16 cellular contexts compared by ENCODE assay signal in the genomic region with DNA sequence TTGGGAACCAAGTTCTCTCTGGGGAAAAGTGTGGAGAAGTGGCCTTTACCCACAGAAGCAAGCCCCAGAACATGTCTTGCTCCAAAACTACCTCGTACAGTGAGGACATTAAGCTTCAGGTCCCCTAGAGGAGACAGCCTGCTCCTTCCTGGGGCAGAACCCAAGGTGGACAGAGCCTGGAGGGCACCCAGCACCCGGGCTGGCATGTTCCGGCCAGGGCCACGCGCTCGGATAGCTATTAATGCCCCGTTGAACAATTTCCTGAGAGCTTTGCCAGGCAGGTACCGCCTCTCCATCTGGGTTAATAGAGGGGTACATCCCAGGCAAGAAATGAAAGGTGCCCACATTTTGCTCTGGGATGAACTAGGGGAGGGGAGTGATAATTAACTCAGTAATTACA.
DNase-seq lines count a peak whose midpoint lies in the region; ATAC-seq, FAIRE-seq and TF ChIP-seq lines count a peak whose summit lies in the region.
"Had no signal": no experiment of that assay in that cellular context is flagged by ENCODE, and none has a peak within 500 bp of the region (broad histone marks: within the 10 kb centered on the region; RNA-seq: fewer than 3 reads in every experiment).

No MANE protein-coding gene starts in this region.

- H3K4me3 ChIP-seq in left ventricle myocardium inferior (no peak overlapping the region), Panc1 (ENCODE audit: low read depth in 2 of 2, low read length in 2 of 2) (no peak overlapping the region), HepG2 (replicated peaks in 1 of 3; ENCODE audit: insufficient read depth in 1 of 3, low read depth in 2 of 3, low read length in 3 of 3) (peak overlapping the region in 1 of 3 experiments; percentile 10; a peak in 1 of 6 replicates), transverse colon (no peak overlapping the region)
- H3K4me3 ChIP-seq: A549 had no signal

- H3K4me2 ChIP-seq in HepG2 (ENCODE audit: low read depth, low read length), result peak overlapping the region; percentile 44; the same call in 1 of the 2 replicates

- H3K9me3 ChIP-seq in left ventricle myocardium inferior (replicated peaks), result no peaks in the 10 kb centered on the region
- H3K9me3 ChIP-seq in Panc1 (ENCODE audit: control insufficient read depth, insufficient read depth, low read depth, low read length), result no peaks in the 10 kb centered on the region
- H3K9me3 ChIP-seq in HepG2 (ENCODE audit: low read length), result no peaks in the 10 kb centered on the region
- no peaks in the 10 kb centered on the region for H3K9me3 ChIP-seq in transverse colon
- H3K9me3 ChIP-seq: A549 had no signal

- TF ChIP-seq EP300 in HepG2 (IDR thresholded peaks at IDR 0.05; ENCODE audit: low read depth in 2 of 2, low read length in 2 of 2), result no peak
- TF ChIP-seq EP300 in HepG2 (CRISPR knock-in tag; IDR thresholded peaks at IDR 0.05; ENCODE audit: borderline replicate concordance), result no peak
- no peak for TF ChIP-seq EP300 in transverse colon (IDR thresholded peaks at IDR 0.05; ENCODE audit: low read depth)

- WGBS in HepG2 (ENCODE audit: low lambda C conversion rate), result 82% methylated on average over 8 of the region's 8 CpGs
- 90% methylated on average over 8 of the region's 8 CpGs; no CpG with 5 or more reads in 1 of the 2 donors for WGBS in transverse colon (ENCODE audit: low coverage in 1 of 2), 2 donors

- H3K36me3 ChIP-seq in left ventricle myocardium inferior, result no peaks in the 10 kb centered on the region
- H3K36me3 ChIP-seq in Panc1 (ENCODE audit: control insufficient read depth, insufficient read depth, low read length), result no peaks in the 10 kb centered on the region
- H3K36me3 ChIP-seq in HepG2 (replicated peaks in 1 of 2; ENCODE audit: control insufficient read depth in 1 of 2, insufficient read depth in 2 of 2, low read length in 2 of 2), result no peaks in the 10 kb centered on the region
- no peaks in the 10 kb centered on the region for H3K36me3 ChIP-seq in transverse colon

- intact Hi-C loops in left ventricle myocardium inferior (cut with micrococcal nuclease) (no loop called here), Right ventricle myocardium inferior (cut with DNase I) (no loop called here), Panc1 (cut with micrococcal nuclease; ENCODE audit: unreplicated experiment) (no loop called here), HepG2 (cut with micrococcal nuclease; ENCODE audit: unreplicated experiment) (no loop called here), transverse colon (cut with DNase I; ENCODE audit: low total_unique reads) (no loop called here)

- TF ChIP-seq CTCF in left ventricle myocardium inferior (IDR thresholded peaks at IDR 0.05; ENCODE audit: borderline replicate concordance), result peak; percentile 16
- TF ChIP-seq CTCF in Panc1 (IDR thresholded peaks at IDR 0.05), result no peak
- no peak for TF ChIP-seq CTCF in HepG2 (CRISPR knock-in tag; IDR thresholded peaks at IDR 0.05)
- TF ChIP-seq CTCF in transverse colon (IDR thresholded peaks at IDR 0.05), result no peak

- peak overlapping the region; percentile 62 for H3K27ac ChIP-seq in left ventricle myocardium inferior (replicated peaks)
- H3K27ac ChIP-seq in Panc1 (ENCODE audit: low read length), result no peak overlapping the region
- H3K27ac ChIP-seq in HepG2 (ENCODE audit: extremely low read length, insufficient read depth, low read length), result peak overlapping the region; percentile 67
- no peak overlapping the region for H3K27ac ChIP-seq in transverse colon
- H3K27ac ChIP-seq: A549 had no signal

- in situ Hi-C loops in Panc1 (cut with HindIII; ENCODE audit: low pct_unique_long_range_greater_than_20kb, low sequenced_read_pairs) (no loop called here), HepG2 (cut with HindIII; ENCODE audit: extremely low pct_ligation_motif_present, low pct_unique_long_range_greater_than_20kb) (no loop called here), transverse colon (cut with MboI; ENCODE audit: low pct_ligation_motif_present in 1 of 4, low pct_unique_long_range_greater_than_20kb in 1 of 4, low sequenced_read_pairs in 3 of 4) (no loop called here)

- DNase-seq in left ventricle myocardium inferior, result peak; percentile 48
- no peak for DNase-seq in Right ventricle myocardium inferior (ENCODE audit: missing footprints)
- DNase-seq in Panc1 (ENCODE audit: low read depth, low spot score), result no peak
- DNase-seq in HepG2 (ENCODE audit: low spot score), result no peak
- DNase-seq in amniotic stem cell (lab: John Stamatoyannopoulos, UW), result no peak
- DNase-seq in transverse colon, result no peak
- DNase-seq: DMS79 treated with DMSO at 0.1 percent for 48 hours, KG1, MV-4-11, NCI-H146, NCI-H2171 treated with DMSO at 0.1 percent for 48 hours, NCI-H748 treated with DMSO at 0.1 percent for 48 hours, OCI-M1 had no signal

- H4K20me1 ChIP-seq in HepG2 (ENCODE audit: insufficient read depth, low read length), result peaks cover 35% of the 10 kb centered on the region

- peaks cover 75% of the 10 kb centered on the region for H3K79me2 ChIP-seq in HepG2 (ENCODE audit: insufficient read depth, low read length)

- no peak for FAIRE-seq in HepG2 (lab: Jason Lieb, UNC)
- FAIRE-seq: A549, H1 had no signal

- CTCF ChIA-PET in Panc1 (lab: Charles Lee) (no interaction called here), HepG2 (lab: Yijun Ruan, JAX; ENCODE audit: low intra/inter-chr PET ratio, low total read pairs) (no interaction called here)

- POLR2A ChIA-PET in Panc1 (lab: Charles Lee), result interaction anchor here (0.6 kb wide), 1 partner anchor 1618 kb away, joined by 3 read pairs; no protein-coding TSS in a partner anchor
- POLR2A ChIA-PET in HepG2 (lab: Yijun Ruan, JAX), result no interaction called here

- H3K4me1 ChIP-seq in left ventricle myocardium inferior (peaks cover 49% of the 10 kb centered on the region), Panc1 (ENCODE audit: control insufficient read depth, insufficient read depth, low read length) (peaks cover 43% of the 10 kb centered on the region), HepG2 (ENCODE audit: insufficient read depth, low read length) (peaks cover 93% of the 10 kb centered on the region), transverse colon (peaks cover 3 to 39% (median 18%) of the 10 kb centered on the region in 4 donors)

- BruUV-seq in Panc1 (replicated peaks; lab: Mats Ljungman, UMichigan) (no TSS peak), HepG2 (replicated peaks; lab: Mats Ljungman, UMichigan) (no TSS peak)

- no peak for TF ChIP-seq RAD21 in HepG2 (CRISPR knock-in tag; IDR thresholded peaks at IDR 0.05)

- H3K9ac ChIP-seq in HepG2 (ENCODE audit: insufficient read depth, low read depth, low read length), result no peak overlapping the region

- ATAC-seq in Right ventricle myocardium inferior (no peak), Panc1 (peak; percentile 15; the same call in 1 of the 2 replicates), HepG2 (no peak), HG02938 (IDR thresholded peaks at IDR 0.05; ENCODE audit: unreplicated experiment) (no peak)
- ATAC-seq: A549 had no signal

- no peak overlapping the region for H2AFZ ChIP-seq in HepG2 (ENCODE audit: low read length)

- H3K27me3 ChIP-seq in left ventricle myocardium inferior (ENCODE audit: low read depth), result no peaks in the 10 kb centered on the region
- no peaks in the 10 kb centered on the region for H3K27me3 ChIP-seq in Panc1 (ENCODE audit: control insufficient read depth, insufficient read depth, low read length)
- H3K27me3 ChIP-seq in HepG2 (ENCODE audit: control insufficient read depth in 1 of 2, insufficient read depth in 2 of 2, low read length in 2 of 2), result no peaks in the 10 kb centered on the region
- H3K27me3 ChIP-seq in transverse colon, result no peaks in the 10 kb centered on the region

- no peak for TF ChIP-seq POLR2A in HepG2 (IDR thresholded peaks at IDR 0.05; ENCODE audit: insufficient read depth in 1 of 2, low read depth in 2 of 2, low read length in 2 of 2)
- no peak for TF ChIP-seq POLR2A in transverse colon (IDR thresholded peaks at IDR 0.05)

TF ChIP-seq in HepG2, 621 proteins besides CTCF, POLR2A, EP300 and RAD21:
- no peak for TF ChIP-seq ZNF468 (CRISPR knock-in tag; IDR thresholded peaks at IDR 0.05)
- TF ChIP-seq, protein P1, sequence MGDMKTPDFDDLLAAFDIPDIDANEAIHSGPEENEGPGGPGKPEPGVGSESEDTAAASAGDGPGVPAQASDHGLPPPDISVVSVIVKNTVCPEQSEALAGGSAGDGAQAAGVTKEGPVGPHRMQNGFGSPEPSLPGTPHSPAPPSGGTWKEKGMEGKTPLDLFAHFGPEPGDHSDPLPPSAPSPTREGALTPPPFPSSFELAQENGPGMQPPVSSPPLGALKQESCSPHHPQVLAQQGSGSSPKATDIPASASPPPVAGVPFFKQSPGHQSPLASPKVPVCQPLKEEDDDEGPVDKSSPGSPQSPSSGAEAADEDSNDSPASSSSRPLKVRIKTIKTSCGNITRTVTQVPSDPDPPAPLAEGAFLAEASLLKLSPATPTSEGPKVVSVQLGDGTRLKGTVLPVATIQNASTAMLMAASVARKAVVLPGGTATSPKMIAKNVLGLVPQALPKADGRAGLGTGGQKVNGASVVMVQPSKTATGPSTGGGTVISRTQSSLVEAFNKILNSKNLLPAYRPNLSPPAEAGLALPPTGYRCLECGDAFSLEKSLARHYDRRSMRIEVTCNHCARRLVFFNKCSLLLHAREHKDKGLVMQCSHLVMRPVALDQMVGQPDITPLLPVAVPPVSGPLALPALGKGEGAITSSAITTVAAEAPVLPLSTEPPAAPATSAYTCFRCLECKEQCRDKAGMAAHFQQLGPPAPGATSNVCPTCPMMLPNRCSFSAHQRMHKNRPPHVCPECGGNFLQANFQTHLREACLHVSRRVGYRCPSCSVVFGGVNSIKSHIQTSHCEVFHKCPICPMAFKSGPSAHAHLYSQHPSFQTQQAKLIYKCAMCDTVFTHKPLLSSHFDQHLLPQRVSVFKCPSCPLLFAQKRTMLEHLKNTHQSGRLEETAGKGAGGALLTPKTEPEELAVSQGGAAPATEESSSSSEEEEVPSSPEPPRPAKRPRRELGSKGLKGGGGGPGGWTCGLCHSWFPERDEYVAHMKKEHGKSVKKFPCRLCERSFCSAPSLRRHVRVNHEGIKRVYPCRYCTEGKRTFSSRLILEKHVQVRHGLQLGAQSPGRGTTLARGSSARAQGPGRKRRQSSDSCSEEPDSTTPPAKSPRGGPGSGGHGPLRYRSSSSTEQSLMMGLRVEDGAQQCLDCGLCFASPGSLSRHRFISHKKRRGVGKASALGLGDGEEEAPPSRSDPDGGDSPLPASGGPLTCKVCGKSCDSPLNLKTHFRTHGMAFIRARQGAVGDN (CRISPR knock-in tag; IDR thresholded peaks at IDR 0.05), result peak; percentile 21; the same call in 1 of the 2 replicates

Comparison
In these comparisons a context has a peak if more than half of its experiments do, and no peak if none do; other contexts are left out.
1. H3K27ac ChIP-seq: peak in left ventricle myocardium inferior (single experiment) and HepG2 (single experiment); none in Panc1 (single experiment) and transverse colon (0 of 4).